Comparison of ENCODE assay signal across 8 cellular contexts in genomic region chr22:45671783-45672563, GRCh38. TPM values are rescaled to one million over a fixed set of nuclear protein-coding genes. Genes with fewer than 3 reads are reported as not detected.
DNase-seq lines count a peak whose midpoint lies in the region; ATAC-seq and TF ChIP-seq lines count a peak whose summit lies in the region.

Gene ATXN10 (plus strand): TSS chr22:45671834. CDS start chr22:45672064, 230 bp downstream.

- H3K36me3 ChIP-seq in H7 (replicated peaks; ENCODE audit: control insufficient read depth, insufficient read depth, low read length) (0 out of 2 replicates have a peak, but pooled peaks cover 1% of the 10 kb centered on the region), right atrium auricular region (no peaks in the 10 kb centered on the region), psoas muscle (ENCODE audit: insufficient read depth in 1 of 2, low read depth in 1 of 2) (no peaks in the 10 kb centered on the region), upper lobe of right lung (no peaks in the 10 kb centered on the region)

- peaks cover 40% of the 10 kb centered on the region for H3K4me1 Mint-ChIP-seq in T-helper 17 cell

- intact Hi-C loops in psoas muscle (cut with DNase I) (no loop called here), upper lobe of right lung (cut with DNase I) (no loop called here)

- no peaks in the 10 kb centered on the region for H3K27me3 ChIP-seq in H7 (ENCODE audit: control insufficient read depth, insufficient read depth, low read length)
- H3K27me3 ChIP-seq in right atrium auricular region, result no peaks in the 10 kb centered on the region
- no peaks in the 10 kb centered on the region for H3K27me3 ChIP-seq in psoas muscle (ENCODE audit: insufficient read depth in 3 of 3, low read length in 2 of 3)
- no peaks in the 10 kb centered on the region for H3K27me3 ChIP-seq in upper lobe of right lung

- H3K36me3 Mint-ChIP-seq in T-helper 17 cell (ENCODE audit: low read depth), result no peaks in the 10 kb centered on the region

- peak within 1 kb of the TSS; percentile 87 for H3K4me3 ChIP-seq in H7 (ENCODE audit: insufficient read depth, low read depth, low read length)
- H3K4me3 ChIP-seq in right atrium auricular region, result peak within 1 kb of the TSS; percentile 83 to 85
- peak within 1 kb of the TSS; percentile 89 for H3K4me3 ChIP-seq in psoas muscle
- H3K4me3 ChIP-seq in upper lobe of right lung, result peak within 1 kb of the TSS; percentile 89

- TF ChIP-seq CTCF in right atrium auricular region (IDR thresholded peaks at IDR 0.05), result no peak
- no peak for TF ChIP-seq CTCF in psoas muscle (IDR thresholded peaks at IDR 0.05)
- no peak for TF ChIP-seq CTCF in upper lobe of right lung (IDR thresholded peaks at IDR 0.05)

- peak within 1 kb of the TSS; percentile 88 to 94 for H3K27ac ChIP-seq in right atrium auricular region
- peak within 1 kb of the TSS; percentile 82 for H3K27ac ChIP-seq in psoas muscle
- H3K27ac ChIP-seq in upper lobe of right lung, result peak within 1 kb of the TSS; percentile 88

- no peaks in the 10 kb centered on the region for H3K27me3 Mint-ChIP-seq in T-helper 17 cell

- H3K4me3 Mint-ChIP-seq in T-helper 17 cell, result peak within 1 kb of the TSS; percentile 97

- peak within 1 kb of the TSS; percentile 81 for H3K27ac Mint-ChIP-seq in T-helper 17 cell

- H3K9me3 ChIP-seq in T-helper 17 cell (ENCODE audit: control insufficient read depth, low read length, poor library complexity, severe bottlenecking) (no peaks in the 10 kb centered on the region), right atrium auricular region (no peaks in the 10 kb centered on the region), psoas muscle (no peaks in the 10 kb centered on the region), upper lobe of right lung (no peaks in the 10 kb centered on the region)

- DNase-seq in Daoy (ENCODE audit: low read depth) (peak; percentile 76), H7 (peak; percentile 75), NCI-H1105 (lab: John Stamatoyannopoulos, UW) (peak; percentile 74), T-helper 17 cell (peak; percentile 48 to 50 (median 49)), amygdala (lab: John Stamatoyannopoulos, UW) (peak in 54 of 56 donors; percentile 28 to 89 (median 76)), right atrium auricular region (ENCODE audit: low spot score) (no peak), psoas muscle (peak; percentile 63 to 80), upper lobe of right lung (peak; percentile 87)

- WGBS in psoas muscle, 3 donors, result 0 to 1% (median 1%) methylated on average over 63 to 89 of the region's 89 CpGs

- H3K4me1 ChIP-seq in right atrium auricular region (peaks cover 0 to 26% of the 10 kb centered on the region in 2 donors), psoas muscle (peaks cover 28% of the 10 kb centered on the region), upper lobe of right lung (peaks cover 15% of the 10 kb centered on the region)

- ATAC-seq in T-helper 17 cell (peak; percentile 89), psoas muscle (peak; percentile 78 to 87 (median 82)), upper lobe of right lung (peak; percentile 90)

RNA-seq across cellular contexts. Expression of gene ATXN10, which starts in this region (rescaled TPM):
- 116 and 130 TPM in 2 replicates for total RNA-seq in Daoy (2014; rRNA removed; shearing (Covaris generic))
- 62.7 and 65.8 TPM in 2 replicates for total RNA-seq in H7 (2014; rRNA removed; shearing (Covaris generic))
- total RNA-seq in T-helper 17 cell, result 10 to 100 TPM; 52.9 to 55.7 TPM
- 10 to 100 TPM; 85.3 to 88.5 TPM for total RNA-seq in right atrium auricular region
- total RNA-seq in psoas muscle, result 100 to 1,000 TPM in 3 of 4 donors, 10 to 100 TPM in 1; 79.9 to 173 (median 137) TPM
- 100 to 1,000 TPM in 1 of 3 donors, 10 to 100 TPM in 2; 57.7 to 115 (median 59.4) TPM for polyA plus RNA-seq in psoas muscle
- 125 TPM for total RNA-seq in upper lobe of right lung
